ENCODE assay signal across 8 cellular contexts in genomic region chr10:73094249-73094850, GRCh38. TPM values are rescaled to one million over a fixed set of nuclear protein-coding genes. Genes with fewer than 3 reads are reported as not detected.
DNase-seq lines count a peak whose midpoint lies in the region; ATAC-seq and TF ChIP-seq lines count a peak whose summit lies in the region.

No MANE protein-coding gene starts in this region.

- TF ChIP-seq CTCF in AG10803 (conservative IDR thresholded peaks at IDR 0.05; ENCODE audit: low read length): no peak
- TF ChIP-seq CTCF in astrocyte of the spinal cord (IDR thresholded peaks at IDR 0.05; ENCODE audit: low read depth, low read length): no peak
- no peak for TF ChIP-seq CTCF in GM10248 (IDR thresholded peaks at IDR 0.05; ENCODE audit: control extremely low read depth, extremely low read depth, low read depth, missing control alignments)

- no peak for DNase-seq in AG10803 (ENCODE audit: low read depth)
- DNase-seq in HT-29 (ENCODE audit: low spot score): peak; percentile 23
- DNase-seq in astrocyte of the spinal cord (ENCODE audit: low read depth, low spot score): peak; percentile 35
- peak; percentile 12 to 27 for DNase-seq in lung microvascular endothelial cell (ENCODE audit: low read depth in 2 of 2)
- no peak for DNase-seq in GM10248 (ENCODE audit: extremely low spot score)
- DNase-seq in cerebellar cortex (ENCODE audit: low spot score): no peak
- no peak for DNase-seq in central memory CD4-positive, alpha-beta T cell

- in situ Hi-C loops in astrocyte of the spinal cord (cut with HindIII; ENCODE audit: low sequenced_read_pairs): no loop called here

- H3K4me3 ChIP-seq in AG10803 (ENCODE audit: low read length) (peak overlapping the region; percentile 96), astrocyte of the spinal cord (ENCODE audit: low read depth, low read length) (peak overlapping the region; percentile 99)

- POLR2A ChIA-PET in GM10248 (lab: Yijun Ruan, JAX): interaction anchor here (0.6 to 3.6 kb wide), 5 partner anchors 16 to 1222 kb away, joined by 3 to 30 read pairs (median 6); partner anchors contain the start of gene NUDT13

- CTCF ChIA-PET in GM10248 (lab: Yijun Ruan, JAX): interaction anchor here (1.8 to 10.7 kb wide), 4 partner anchors 10 to 70 kb away, joined by 3 to 101 read pairs (median 40); partner anchors contain the start of gene NUDT13

- no peak for ATAC-seq in HG03045 (IDR thresholded peaks at IDR 0.05; ENCODE audit: unreplicated experiment)

RNA-seq across cellular contexts. Expression of gene P4HA1, which starts 2.3 kb away (rescaled TPM):
- 15.1 and 16.9 TPM in 2 replicates for total RNA-seq in HT-29 (2014; rRNA removed; shearing (Covaris generic))
- total RNA-seq in lung microvascular endothelial cell: 51.9 and 105 TPM in 2 replicates

RNA-seq across cellular contexts. Expression of gene NUDT13, which starts 15.9 kb away (rescaled TPM):
- 1.5 and 2.7 TPM in 2 replicates for total RNA-seq in HT-29 (2014; rRNA removed; shearing (Covaris generic))
- total RNA-seq in lung microvascular endothelial cell: 1.2 and 1.7 TPM in 2 replicates

Comparison
In these comparisons a context has a peak if more than half of its experiments do, and no peak if none do; other contexts are left out.
1. DNase-seq: peak in HT-29 (single experiment), astrocyte of the spinal cord (single experiment) and lung microvascular endothelial cell (2 of 2); none in AG10803 (single experiment), GM10248 (single experiment), cerebellar cortex (single experiment) and central memory CD4-positive, alpha-beta T cell (single experiment).